Comparison of ENCODE assay signal across 27 cellular contexts in genomic region chr4:75505630-75506029, GRCh38. TPM values are rescaled to one million over a fixed set of nuclear protein-coding genes. Genes with fewer than 3 reads are reported as not detected.
DNase-seq lines count a peak whose midpoint lies in the region; ATAC-seq and TF ChIP-seq lines count a peak whose summit lies in the region.
"Had no signal": no experiment of that assay in that cellular context is flagged by ENCODE, and none has a peak within 500 bp of the region (broad histone marks: within the 10 kb centered on the region; RNA-seq: fewer than 3 reads in every experiment).

No MANE protein-coding gene starts in this region.

- POLR2A ChIA-PET in CD4-positive, alpha-beta memory T cell (lab: Charles Lee; ENCODE audit: partially characterized antibody), result interaction anchor here (2.1 kb wide), 1 partner anchor 9 kb away, joined by 14 read pairs; the partner anchor contains the start of genes RCHY1 and THAP6
- POLR2A ChIA-PET in CD8-positive, alpha-beta memory T cell (lab: Charles Lee), result no interaction called here

- no peak overlapping the region for H3K4me3 ChIP-seq in CD4-positive, alpha-beta memory T cell (ENCODE audit: low read length in 2 of 2)
- no peak overlapping the region for H3K4me3 ChIP-seq in CD8-positive, alpha-beta memory T cell (ENCODE audit: low read length)
- H3K4me3 ChIP-seq: GM23248, PC-9, SJCRH30 had no signal

- peaks cover 18% of the 10 kb centered on the region for H3K4me1 ChIP-seq in CD4-positive, alpha-beta memory T cell (ENCODE audit: insufficient read depth, low read length)
- H3K4me1 ChIP-seq in CD8-positive, alpha-beta memory T cell (ENCODE audit: insufficient read depth, low read length), result peaks cover 14% of the 10 kb centered on the region
- H3K4me1 ChIP-seq: BE2C, SJCRH30 had no signal

- H3K4me1 Mint-ChIP-seq in CD4-positive, alpha-beta memory T cell, result peaks cover 17 to 28% (median 21%) of the 10 kb centered on the region in 4 donors
- peaks cover 24 to 37% (median 35%) of the 10 kb centered on the region in 3 donors for H3K4me1 Mint-ChIP-seq in CD8-positive, alpha-beta memory T cell
- H3K4me1 Mint-ChIP-seq in effector memory CD8-positive, alpha-beta T cell (ENCODE audit: low read depth in 2 of 2), result peaks cover 15 to 43% of the 10 kb centered on the region in 2 donors
- H3K4me1 Mint-ChIP-seq in progenitor cell of endocrine pancreas (ENCODE audit: low read depth), result peaks cover 25% of the 10 kb centered on the region
- H3K4me1 Mint-ChIP-seq in stimulated activated naive CD8-positive, alpha-beta T cell treated with anti-CD3 and anti-CD28 coated beads, Interleukin-15, amount 100 ng/mL, for 72 hours, result peaks cover 25% of the 10 kb centered on the region

- no peaks in the 10 kb centered on the region for H3K27me3 Mint-ChIP-seq in CD4-positive, alpha-beta memory T cell
- H3K27me3 Mint-ChIP-seq in CD8-positive, alpha-beta memory T cell, result no peaks in the 10 kb centered on the region
- H3K27me3 Mint-ChIP-seq in effector memory CD8-positive, alpha-beta T cell, result no peaks in the 10 kb centered on the region
- no peaks in the 10 kb centered on the region for H3K27me3 Mint-ChIP-seq in progenitor cell of endocrine pancreas
- H3K27me3 Mint-ChIP-seq in stimulated activated naive CD8-positive, alpha-beta T cell treated with anti-CD3 and anti-CD28 coated beads, Interleukin-15, amount 100 ng/mL, for 72 hours, result no peaks in the 10 kb centered on the region

- H3K27ac Mint-ChIP-seq in CD4-positive, alpha-beta memory T cell, result peak overlapping the region in 4 of 7 donors; percentile 31 to 57 (median 52)
- peak overlapping the region in 5 of 8 donors; percentile 31 to 81 (median 37) for H3K27ac Mint-ChIP-seq in CD8-positive, alpha-beta memory T cell
- H3K27ac Mint-ChIP-seq in effector memory CD8-positive, alpha-beta T cell, result peak overlapping the region; percentile 50 to 53
- peak overlapping the region; percentile 88 for H3K27ac Mint-ChIP-seq in progenitor cell of endocrine pancreas
- no peak overlapping the region for H3K27ac Mint-ChIP-seq in stimulated activated naive CD8-positive, alpha-beta T cell treated with anti-CD3 and anti-CD28 coated beads, Interleukin-15, amount 100 ng/mL, for 72 hours
- H3K27ac Mint-ChIP-seq: CD14-positive monocyte had no signal

- H3K4me3 Mint-ChIP-seq in CD4-positive, alpha-beta memory T cell, result no peak overlapping the region
- H3K4me3 Mint-ChIP-seq in CD8-positive, alpha-beta memory T cell, result no peak overlapping the region
- H3K4me3 Mint-ChIP-seq in effector memory CD8-positive, alpha-beta T cell, result no peak overlapping the region
- H3K4me3 Mint-ChIP-seq in progenitor cell of endocrine pancreas (ENCODE audit: low read depth), result no peak overlapping the region
- H3K4me3 Mint-ChIP-seq in stimulated activated naive CD8-positive, alpha-beta T cell treated with anti-CD3 and anti-CD28 coated beads, Interleukin-15, amount 100 ng/mL, for 72 hours, result no peak overlapping the region
- H3K4me3 Mint-ChIP-seq: CD14-positive monocyte had no signal

- no peaks in the 10 kb centered on the region for H3K27me3 ChIP-seq in CD4-positive, alpha-beta memory T cell (ENCODE audit: insufficient read depth, low read length)
- H3K27me3 ChIP-seq in CD8-positive, alpha-beta memory T cell (ENCODE audit: insufficient read depth, low read length, poor library complexity, severe bottlenecking), result no peaks in the 10 kb centered on the region
- H3K27me3 ChIP-seq: BE2C, SJCRH30 had no signal

- no peak for TF ChIP-seq CTCF in progenitor cell of endocrine pancreas (IDR thresholded peaks at IDR 0.05; ENCODE audit: unreplicated experiment)

- ATAC-seq in effector memory CD8-positive, alpha-beta T cell (replicated peaks), result no peak
- ATAC-seq in stimulated activated naive CD8-positive, alpha-beta T cell treated with anti-CD3 and anti-CD28 coated beads, Interleukin-15, amount 100 ng/mL, for 72 hours, result no peak
- no peak for ATAC-seq in HG03342 (IDR thresholded peaks at IDR 0.05; ENCODE audit: unreplicated experiment)
- ATAC-seq: Right ventricle myocardium inferior, SK-N-SH treated with all-trans-retinoic acid at 6 μM for 48 hours had no signal

- peaks cover 31 to 61% of the 10 kb centered on the region in 2 donors for H3K36me3 Mint-ChIP-seq in CD4-positive, alpha-beta memory T cell
- peaks cover 3 to 72% (median 20%) of the 10 kb centered on the region in 3 donors for H3K36me3 Mint-ChIP-seq in CD8-positive, alpha-beta memory T cell
- peaks cover 61% of the 10 kb centered on the region for H3K36me3 Mint-ChIP-seq in effector memory CD8-positive, alpha-beta T cell (ENCODE audit: insufficient read depth)
- peaks cover 21% of the 10 kb centered on the region for H3K36me3 Mint-ChIP-seq in progenitor cell of endocrine pancreas (ENCODE audit: insufficient read depth)

- intact Hi-C loops in CD4-positive, alpha-beta memory T cell (cut with micrococcal nuclease), result no loop called here

- H3K36me3 ChIP-seq in CD4-positive, alpha-beta memory T cell (ENCODE audit: insufficient read depth, low read length), result peaks cover 26% of the 10 kb centered on the region
- H3K36me3 ChIP-seq in CD8-positive, alpha-beta memory T cell (ENCODE audit: insufficient read depth, low read length), result peaks cover 8% of the 10 kb centered on the region

- CTCF ChIA-PET in CD4-positive, alpha-beta memory T cell (lab: Charles Lee; ENCODE audit: partially characterized antibody), result interaction anchor here (1.7 kb wide), 1 partner anchor 9 kb away, joined by 5 read pairs; the partner anchor contains the start of genes RCHY1 and THAP6
- CTCF ChIA-PET in CD8-positive, alpha-beta memory T cell (lab: Charles Lee), result interaction anchor here (1.3 kb wide), 1 partner anchor 9 kb away, joined by 3 read pairs; the partner anchor contains the start of genes RCHY1 and THAP6

- H3K9me3 ChIP-seq in CD4-positive, alpha-beta memory T cell (ENCODE audit: control insufficient read depth in 1 of 2, low read length in 2 of 2), result no peaks in the 10 kb centered on the region
- H3K9me3 ChIP-seq in CD8-positive, alpha-beta memory T cell (ENCODE audit: low read length), result no peaks in the 10 kb centered on the region
- H3K9me3 ChIP-seq: BE2C, SJCRH30 had no signal

- peaks cover 0 to 1% (median 0%) of the 10 kb centered on the region in 8 donors for H3K9me3 Mint-ChIP-seq in CD4-positive, alpha-beta memory T cell
- H3K9me3 Mint-ChIP-seq in CD8-positive, alpha-beta memory T cell, result no peaks in the 10 kb centered on the region
- H3K9me3 Mint-ChIP-seq in effector memory CD8-positive, alpha-beta T cell, result no peaks in the 10 kb centered on the region
- H3K9me3 Mint-ChIP-seq in progenitor cell of endocrine pancreas (ENCODE audit: low read depth), result peaks cover 5% of the 10 kb centered on the region
- H3K9me3 Mint-ChIP-seq in stimulated activated naive CD8-positive, alpha-beta T cell treated with anti-CD3 and anti-CD28 coated beads, Interleukin-15, amount 100 ng/mL, for 72 hours, result peaks cover 7% of the 10 kb centered on the region in 2 donors

- no peak overlapping the region for H3K27ac ChIP-seq in CD4-positive, alpha-beta memory T cell (ENCODE audit: low read depth, low read length)
- H3K27ac ChIP-seq in CD8-positive, alpha-beta memory T cell (ENCODE audit: low read depth, low read length), result no peak overlapping the region
- H3K27ac ChIP-seq: GM23248, PC-9, SJCRH30 had no signal

- DNase-seq in CD4-positive, alpha-beta memory T cell, result no peak
- DNase-seq in CD8-positive, alpha-beta memory T cell, result no peak
- no peak for DNase-seq in effector memory CD8-positive, alpha-beta T cell
- no peak for DNase-seq in progenitor cell of endocrine pancreas (ENCODE audit: low spot score, unreplicated experiment)
- DNase-seq in stimulated activated naive CD8-positive, alpha-beta T cell treated with anti-CD3 and anti-CD28 coated beads, Interleukin-15, amount 100 ng/mL, for 72 hours, result no peak
- no peak for DNase-seq in amygdala (lab: John Stamatoyannopoulos, UW)
- DNase-seq: BE2C; DMS53; GM23248; H7; KBM-7; MM.1S; NCI-H2029; NCI-H446 treated with DMSO at 0.1 percent for 48 hours; NCI-H526; NCI-H82; NK-92 treated with Interleukin-12 subunit alpha and Interleukin-12 subunit beta, amount 100 ng/mL, for 24 hours; PC-9; SJCRH30 had no signal

RNA-seq across cellular contexts. Expression of gene RCHY1, which starts 8.6 kb away (rescaled TPM):
- total RNA-seq in CD4-positive, alpha-beta memory T cell, result 10 to 100 TPM; 36.6 to 40.9 TPM
- polyA plus RNA-seq in CD4-positive, alpha-beta memory T cell, result 10 to 100 TPM; 26.4 to 40.7 TPM
- total RNA-seq in CD8-positive, alpha-beta memory T cell, result 10 to 100 TPM; 27.9 to 31.7 TPM
- 42.2 TPM for polyA plus RNA-seq in CD8-positive, alpha-beta memory T cell
- 36.0 and 39.5 TPM in 2 replicates for total RNA-seq in progenitor cell of endocrine pancreas

RNA-seq across cellular contexts. Expression of gene THAP6, which starts 8.6 kb away (rescaled TPM):
- total RNA-seq in CD4-positive, alpha-beta memory T cell, result 10 to 100 TPM; 38.1 to 43.4 TPM
- polyA plus RNA-seq in CD4-positive, alpha-beta memory T cell, result 10 to 100 TPM; 12.9 to 13.6 TPM
- 10 to 100 TPM; 22.7 to 23.2 TPM for total RNA-seq in CD8-positive, alpha-beta memory T cell
- 13.8 TPM for polyA plus RNA-seq in CD8-positive, alpha-beta memory T cell
- 20.0 and 26.2 TPM in 2 replicates for total RNA-seq in progenitor cell of endocrine pancreas

RNA-seq across cellular contexts. Expression of gene ODAPH, which starts 50.2 kb away (rescaled TPM):
- not detected for total RNA-seq in CD4-positive, alpha-beta memory T cell
- not detected for polyA plus RNA-seq in CD4-positive, alpha-beta memory T cell
- total RNA-seq in CD8-positive, alpha-beta memory T cell, result not detected
- 0.25 TPM for polyA plus RNA-seq in CD8-positive, alpha-beta memory T cell
- not detected in 2 replicates for total RNA-seq in progenitor cell of endocrine pancreas
- total RNA-seq: G401, GM23248, H7, HT1080, LHCN-M2, Right ventricle myocardium inferior, RPMI7951 had no signal
- polyA plus RNA-seq: CD14-positive monocyte, GM23248 had no signal

Comparison
In these comparisons a context has a peak if more than half of its experiments do, and no peak if none do; other contexts are left out.
1. H3K27ac Mint-ChIP-seq: peak in CD4-positive, alpha-beta memory T cell (4 of 7), CD8-positive, alpha-beta memory T cell (5 of 8), effector memory CD8-positive, alpha-beta T cell (2 of 2) and progenitor cell of endocrine pancreas (single experiment); none in stimulated activated naive CD8-positive, alpha-beta T cell treated with anti-CD3 and anti-CD28 coated beads, Interleukin-15, amount 100 ng/mL, for 72 hours (0 of 2).